ENCODE assay signal across 19 cellular contexts in the genomic region with DNA sequence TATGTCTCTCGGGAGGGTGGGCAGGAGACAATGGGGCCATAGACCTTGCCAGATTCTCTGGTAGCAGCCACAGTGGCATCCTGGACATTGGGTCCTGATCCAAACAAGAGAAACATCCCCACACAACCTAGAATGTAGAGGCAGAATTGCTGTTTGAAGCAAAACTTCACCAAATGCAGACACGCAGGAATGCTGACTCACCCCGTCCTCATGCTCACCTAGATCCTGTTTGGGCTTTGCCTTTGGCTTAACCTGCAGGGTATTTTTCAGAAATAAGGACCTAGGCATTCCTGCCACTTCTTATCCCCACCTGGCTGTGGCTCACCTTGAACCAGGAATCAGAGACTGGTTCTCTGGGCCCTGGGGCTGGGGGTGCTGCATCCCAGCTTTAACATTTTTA. TPM values are rescaled to one million over a fixed set of nuclear protein-coding genes. Genes with fewer than 3 reads are reported as not detected.
DNase-seq lines count a peak whose midpoint lies in the region; FAIRE-seq and TF ChIP-seq lines count a peak whose summit lies in the region.
"Had no signal": no experiment of that assay in that cellular context is flagged by ENCODE, and none has a peak within 500 bp of the region (broad histone marks: within the 10 kb centered on the region; RNA-seq: fewer than 3 reads in every experiment).

No MANE protein-coding gene starts in this region.

- no peaks in the 10 kb centered on the region for H3K9me1 ChIP-seq in keratinocyte (ENCODE audit: control insufficient read depth, extremely low read depth, insufficient read depth, low read length)

- H3K36me3 ChIP-seq in KMS-11 (ENCODE audit: insufficient read depth): no peaks in the 10 kb centered on the region; the same call in 1 of the 2 replicates
- H3K36me3 ChIP-seq in keratinocyte (ENCODE audit: control insufficient read depth in 2 of 2, extremely low read depth in 1 of 2, insufficient read depth in 2 of 2, low read length in 2 of 2): peaks cover 25 to 34% of the 10 kb centered on the region in 2 experiments

- no peaks in the 10 kb centered on the region for H4K20me1 ChIP-seq in KMS-11 (ENCODE audit: insufficient read depth)
- H4K20me1 ChIP-seq in keratinocyte (ENCODE audit: control insufficient read depth, extremely low read depth, insufficient read depth, low read length): no peaks in the 10 kb centered on the region

- no peak for DNase-seq in activated T-cell treated with anti-CD3 and anti-CD28 coated beads, Interleukin-2, amount 50 U/mL, for 24 hours
- no peak for DNase-seq in activated T-cell treated with anti-CD3 and anti-CD28 coated beads, Interleukin-2, amount 50 U/mL, for 48 hours
- DNase-seq in keratinocyte (ENCODE audit: low read depth, low spot score): no peak
- DNase-seq in HPDE6-E6E7 (ENCODE audit: extremely low spot score): no peak
- DNase-seq in DMS79 treated with DMSO at 0.1 percent for 48 hours (lab: John Stamatoyannopoulos, UW): no peak
- DNase-seq: CD8-positive, alpha-beta memory T cell; GM23248; HCEC 1CT; NCI-H1092 treated with DMSO at 0.1 percent for 48 hours; NCI-H146; NCI-H2029 treated with DMSO at 0.1 percent for 48 hours; NCI-H2171; NCI-H526; SJCRH30 had no signal

- H3K9ac ChIP-seq in KMS-11 (no peak overlapping the region), keratinocyte (ENCODE audit: control insufficient read depth, extremely low read depth, insufficient read depth, low read length) (no peak overlapping the region)
- H3K9ac ChIP-seq: GM23248 had no signal

- FAIRE-seq in keratinocyte (lab: Jason Lieb, UNC): peak; percentile 44
- FAIRE-seq: A204.1, G401.6, HTR-8/SVneo had no signal

- no peaks in the 10 kb centered on the region for H3K9me3 Mint-ChIP-seq in activated T-cell treated with anti-CD3 and anti-CD28 coated beads, Interleukin-2, amount 50 U/mL, for 24 hours
- H3K9me3 Mint-ChIP-seq: CD8-positive, alpha-beta memory T cell had no signal

- H3K4me1 ChIP-seq in KMS-11 (ENCODE audit: low read depth, poor library complexity, severe bottlenecking) (peaks cover 14% of the 10 kb centered on the region), keratinocyte (ENCODE audit: control insufficient read depth, extremely low read depth, insufficient read depth, low read length) (peaks cover 5% of the 10 kb centered on the region)
- H3K4me1 ChIP-seq: SJCRH30 had no signal

- H3K4me3 Mint-ChIP-seq in activated T-cell treated with anti-CD3 and anti-CD28 coated beads, Interleukin-2, amount 50 U/mL, for 24 hours: no peak overlapping the region
- H3K4me3 Mint-ChIP-seq: CD8-positive, alpha-beta memory T cell had no signal

- H2AFZ ChIP-seq in KMS-11 (ENCODE audit: low read depth): no peak overlapping the region
- no peak overlapping the region for H2AFZ ChIP-seq in keratinocyte (ENCODE audit: control insufficient read depth, low read length)
- H2AFZ ChIP-seq: GM23248 had no signal

- H3K27me3 ChIP-seq in KMS-11 (ENCODE audit: insufficient read depth, low read depth): no peaks in the 10 kb centered on the region
- H3K27me3 ChIP-seq in keratinocyte (ENCODE audit: control insufficient read depth, extremely low read depth, insufficient read depth, low read length): no peaks in the 10 kb centered on the region
- H3K27me3 ChIP-seq: SJCRH30 had no signal

- no peaks in the 10 kb centered on the region for H3K79me2 ChIP-seq in KMS-11 (ENCODE audit: insufficient read depth, low read depth)
- H3K79me2 ChIP-seq in keratinocyte (ENCODE audit: control insufficient read depth, insufficient read depth, low read length): no peaks in the 10 kb centered on the region

- no peaks in the 10 kb centered on the region for H3K27me3 Mint-ChIP-seq in activated T-cell treated with anti-CD3 and anti-CD28 coated beads, Interleukin-2, amount 50 U/mL, for 24 hours
- H3K27me3 Mint-ChIP-seq: CD8-positive, alpha-beta memory T cell had no signal

- H3K4me2 ChIP-seq in KMS-11: no peak overlapping the region
- no peak overlapping the region for H3K4me2 ChIP-seq in keratinocyte (ENCODE audit: control insufficient read depth, extremely low read depth, insufficient read depth, low read depth, low read length)

- H3K9me3 ChIP-seq in keratinocyte (ENCODE audit: control insufficient read depth, low read depth, low read length): peaks cover 4% of the 10 kb centered on the region
- H3K9me3 ChIP-seq: SJCRH30 had no signal

- H3K36me3 Mint-ChIP-seq in activated T-cell treated with anti-CD3 and anti-CD28 coated beads, Interleukin-2, amount 50 U/mL, for 24 hours (ENCODE audit: low read depth): peaks cover 74% of the 10 kb centered on the region

- TF ChIP-seq CTCF in KMS-11 (conservative IDR thresholded peaks at IDR 0.05; ENCODE audit: low read depth, low read length) (no peak), keratinocyte (optimal IDR thresholded peaks at IDR 0.05 in 1 of 3, IDR thresholded peaks at IDR 0.05 in 1 of 3, conservative IDR thresholded peaks at IDR 0.05 in 1 of 3; ENCODE audit: extremely low read depth in 1 of 3, insufficient read depth in 2 of 3, low read length in 3 of 3) (no peak)

- no peak overlapping the region for H3K4me3 ChIP-seq in KMS-11 (IDR thresholded peaks at IDR 0.05; ENCODE audit: insufficient read depth, low read depth, low read length)
- no peak overlapping the region for H3K4me3 ChIP-seq in keratinocyte (ENCODE audit: control insufficient read depth in 2 of 3, extremely low read depth in 1 of 3, insufficient read depth in 2 of 3, low read depth in 1 of 3, low read length in 3 of 3)
- H3K4me3 ChIP-seq: GM23248, SJCRH30 had no signal

- dilution Hi-C loops in keratinocyte (cut with MboI; ENCODE audit: extremely low pct_ligation_motif_present, low sequenced_read_pairs): no loop called here

- H3K27ac ChIP-seq in KMS-11 (peak overlapping the region; percentile 13; the same call in 1 of the 2 replicates), keratinocyte (ENCODE audit: control insufficient read depth, insufficient read depth, low read length) (no peak overlapping the region)
- H3K27ac ChIP-seq: GM23248, HL-60, SJCRH30 had no signal

- peaks cover 4% of the 10 kb centered on the region for H3K4me1 Mint-ChIP-seq in activated T-cell treated with anti-CD3 and anti-CD28 coated beads, Interleukin-2, amount 50 U/mL, for 24 hours (ENCODE audit: low read depth)
- H3K4me1 Mint-ChIP-seq: CD8-positive, alpha-beta memory T cell had no signal

- peak overlapping the region; percentile 57 for H3K27ac Mint-ChIP-seq in activated T-cell treated with anti-CD3 and anti-CD28 coated beads, Interleukin-2, amount 50 U/mL, for 24 hours

RNA-seq across cellular contexts. Expression of a gene that starts 7.3 kb away (rescaled TPM):
- polyA plus RNA-seq in keratinocyte: 9.0 to 25.6 TPM (median 9.4 TPM) in 3 replicates
- 5.1 TPM for polyA plus RNA-seq in keratinocyte (2011; ENCODE audit: low read depth)
- polyA plus RNA-seq in keratinocyte (2011; cell fraction: cytosol; rRNA removed): 15.5 and 20.2 TPM in 2 replicates
- polyA plus RNA-seq in keratinocyte (2011; cell fraction: nucleus; rRNA removed): 19.6 and 29.7 TPM in 2 replicates
- 22.6 and 24.6 TPM in 2 replicates for polyA plus RNA-seq in keratinocyte (2012; ENCODE audit: low replicate concordance)
- polyA minus RNA-seq in keratinocyte: 9.2 to 31.4 TPM (median 11.6 TPM) in 3 replicates
- 19.8 TPM for polyA minus RNA-seq in keratinocyte (2011; cell fraction: cytosol; rRNA and poly(A)+ RNA removed)
- 12.9 and 17.7 TPM in 2 replicates for polyA minus RNA-seq in keratinocyte (2011; cell fraction: nucleus; rRNA and poly(A)+ RNA removed)

RNA-seq across cellular contexts. Expression of a gene that starts 7.6 kb away (rescaled TPM):
- 27.2 to 43.8 TPM (median 28.8 TPM) in 3 replicates for polyA plus RNA-seq in keratinocyte
- 12.1 TPM for polyA plus RNA-seq in keratinocyte (2011; ENCODE audit: low read depth)
- 35.0 and 54.7 TPM in 2 replicates for polyA plus RNA-seq in keratinocyte (2011; cell fraction: cytosol; rRNA removed)
- polyA plus RNA-seq in keratinocyte (2011; cell fraction: nucleus; rRNA removed): 35.4 and 46.8 TPM in 2 replicates
- 31.8 and 54.4 TPM in 2 replicates for polyA plus RNA-seq in keratinocyte (2012; ENCODE audit: low replicate concordance)
- polyA minus RNA-seq in keratinocyte: 15.9 to 41.5 TPM (median 21.8 TPM) in 3 replicates
- 43.9 TPM for polyA minus RNA-seq in keratinocyte (2011; cell fraction: cytosol; rRNA and poly(A)+ RNA removed)
- polyA minus RNA-seq in keratinocyte (2011; cell fraction: nucleus; rRNA and poly(A)+ RNA removed): 12.0 and 15.3 TPM in 2 replicates

RNA-seq across cellular contexts. Expression of a gene that starts 11.9 kb away (rescaled TPM):
- polyA plus RNA-seq in keratinocyte: 0.09 to 0.22 TPM (median 0.13 TPM) in 3 replicates
- not detected for polyA plus RNA-seq in keratinocyte (2011; ENCODE audit: low read depth)
- polyA plus RNA-seq in keratinocyte (2011; cell fraction: cytosol; rRNA removed): not detected in 2 replicates
- polyA plus RNA-seq in keratinocyte (2011; cell fraction: nucleus; rRNA removed): not detected in 2 replicates
- polyA plus RNA-seq in keratinocyte (2012; ENCODE audit: low replicate concordance): 0.31 TPM in 1 of 2 replicates, not detected in the other
- not detected in 3 replicates for polyA minus RNA-seq in keratinocyte
- polyA minus RNA-seq in keratinocyte (2011; cell fraction: cytosol; rRNA and poly(A)+ RNA removed): not detected
- polyA minus RNA-seq in keratinocyte (2011; cell fraction: nucleus; rRNA and poly(A)+ RNA removed): not detected in 2 replicates

RNA-seq across cellular contexts. Expression of a gene that starts 17.4 kb away (rescaled TPM):
- polyA plus RNA-seq in keratinocyte: 19.3 to 26.4 TPM (median 19.6 TPM) in 3 replicates
- polyA plus RNA-seq in keratinocyte (2011; ENCODE audit: low read depth): 12.0 TPM
- polyA plus RNA-seq in keratinocyte (2011; cell fraction: cytosol; rRNA removed): 6.5 and 15.1 TPM in 2 replicates
- 58.6 and 72.5 TPM in 2 replicates for polyA plus RNA-seq in keratinocyte (2011; cell fraction: nucleus; rRNA removed)
- 20.7 and 36.0 TPM in 2 replicates for polyA plus RNA-seq in keratinocyte (2012; ENCODE audit: low replicate concordance)
- 12.3 to 38.4 TPM (median 17.5 TPM) in 3 replicates for polyA minus RNA-seq in keratinocyte
- 22.1 TPM for polyA minus RNA-seq in keratinocyte (2011; cell fraction: cytosol; rRNA and poly(A)+ RNA removed)
- 29.1 and 33.6 TPM in 2 replicates for polyA minus RNA-seq in keratinocyte (2011; cell fraction: nucleus; rRNA and poly(A)+ RNA removed)

RNA-seq across cellular contexts. Expression of a gene that starts 33.8 kb away (rescaled TPM):
- 22.9 to 49.0 TPM (median 32.1 TPM) in 3 replicates for polyA plus RNA-seq in keratinocyte
- polyA plus RNA-seq in keratinocyte (2011; ENCODE audit: low read depth): 54.8 TPM
- 22.2 and 39.2 TPM in 2 replicates for polyA plus RNA-seq in keratinocyte (2011; cell fraction: cytosol; rRNA removed)
- 59.3 and 74.1 TPM in 2 replicates for polyA plus RNA-seq in keratinocyte (2011; cell fraction: nucleus; rRNA removed)
- polyA plus RNA-seq in keratinocyte (2012; ENCODE audit: low replicate concordance): 74.8 and 79.1 TPM in 2 replicates
- polyA minus RNA-seq in keratinocyte: 39.9 to 100 TPM (median 40.4 TPM) in 3 replicates
- polyA minus RNA-seq in keratinocyte (2011; cell fraction: cytosol; rRNA and poly(A)+ RNA removed): 84.6 TPM
- 26.4 and 29.0 TPM in 2 replicates for polyA minus RNA-seq in keratinocyte (2011; cell fraction: nucleus; rRNA and poly(A)+ RNA removed)
